Comparison of ENCODE assay signal across 2 cellular contexts in the genomic region with DNA sequence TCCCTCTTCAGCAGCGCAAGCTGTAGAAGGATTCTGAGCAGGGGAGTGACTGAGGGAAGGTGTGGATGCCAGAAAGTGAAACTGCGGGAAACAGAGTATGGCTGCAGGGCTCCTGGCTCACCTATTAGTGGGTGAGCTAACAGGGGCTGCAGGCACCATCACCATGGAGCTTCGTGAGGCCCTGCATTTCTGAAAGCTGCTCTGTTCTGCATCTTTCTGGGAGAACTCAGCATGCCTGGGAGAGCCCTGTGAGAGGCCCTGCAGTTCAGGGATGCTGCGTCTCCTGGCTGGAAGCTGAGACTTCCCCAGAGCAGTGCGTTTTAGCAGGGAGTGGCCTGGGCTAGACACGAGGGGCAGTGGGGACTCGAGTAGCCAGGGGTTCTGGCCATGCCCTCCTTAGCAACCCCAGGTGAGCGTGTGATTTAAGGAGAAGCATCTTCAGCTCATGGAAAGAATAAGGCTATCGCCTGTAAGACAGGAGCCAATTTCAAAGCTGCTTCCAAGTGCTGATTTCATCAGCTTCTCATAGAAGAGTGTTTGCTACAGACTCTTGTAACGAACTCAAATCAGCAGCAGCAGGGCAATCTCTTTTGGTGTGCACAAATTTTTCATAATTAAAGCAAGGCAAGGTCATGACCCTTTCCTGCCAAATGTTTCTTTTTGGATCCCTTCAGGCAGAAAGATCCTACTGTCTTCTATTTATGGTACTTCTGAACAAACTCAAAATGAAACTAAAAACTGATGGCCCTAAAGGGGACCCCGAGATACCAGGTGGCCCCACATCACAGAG.
TF ChIP-seq lines count a peak whose summit lies in the region.

No MANE protein-coding gene starts in this region.

TF ChIP-seq in K562, 482 proteins besides CTCF, POLR2A, EP300 and RAD21 (continued from another document):
- TF ChIP-seq, protein P1, sequence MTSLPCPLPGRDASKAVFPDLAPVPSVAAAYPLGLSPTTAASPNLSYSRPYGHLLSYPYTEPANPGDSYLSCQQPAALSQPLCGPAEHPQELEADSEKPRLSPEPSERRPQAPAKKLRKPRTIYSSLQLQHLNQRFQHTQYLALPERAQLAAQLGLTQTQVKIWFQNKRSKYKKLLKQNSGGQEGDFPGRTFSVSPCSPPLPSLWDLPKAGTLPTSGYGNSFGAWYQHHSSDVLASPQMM (CRISPR knock-in tag; IDR thresholded peaks at IDR 0.05): no peak
- TF ChIP-seq, protein P2, sequence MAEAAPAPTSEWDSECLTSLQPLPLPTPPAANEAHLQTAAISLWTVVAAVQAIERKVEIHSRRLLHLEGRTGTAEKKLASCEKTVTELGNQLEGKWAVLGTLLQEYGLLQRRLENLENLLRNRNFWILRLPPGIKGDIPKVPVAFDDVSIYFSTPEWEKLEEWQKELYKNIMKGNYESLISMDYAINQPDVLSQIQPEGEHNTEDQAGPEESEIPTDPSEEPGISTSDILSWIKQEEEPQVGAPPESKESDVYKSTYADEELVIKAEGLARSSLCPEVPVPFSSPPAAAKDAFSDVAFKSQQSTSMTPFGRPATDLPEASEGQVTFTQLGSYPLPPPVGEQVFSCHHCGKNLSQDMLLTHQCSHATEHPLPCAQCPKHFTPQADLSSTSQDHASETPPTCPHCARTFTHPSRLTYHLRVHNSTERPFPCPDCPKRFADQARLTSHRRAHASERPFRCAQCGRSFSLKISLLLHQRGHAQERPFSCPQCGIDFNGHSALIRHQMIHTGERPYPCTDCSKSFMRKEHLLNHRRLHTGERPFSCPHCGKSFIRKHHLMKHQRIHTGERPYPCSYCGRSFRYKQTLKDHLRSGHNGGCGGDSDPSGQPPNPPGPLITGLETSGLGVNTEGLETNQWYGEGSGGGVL (CRISPR knock-in tag; IDR thresholded peaks at IDR 0.05): no peak
- TF ChIP-seq ZBTB8A (IDR thresholded peaks at IDR 0.05; ENCODE audit: partially characterized antibody) (no peak), ZNF668 (CRISPR knock-in tag; IDR thresholded peaks at IDR 0.05) (no peak), MECOM (CRISPR knock-in tag; IDR thresholded peaks at IDR 0.05) (no peak), DNMT1 (IDR thresholded peaks at IDR 0.05) (no peak), IFI16 (CRISPR knock-in tag; IDR thresholded peaks at IDR 0.05) (no peak), TAF15 (IDR thresholded peaks at IDR 0.05; ENCODE audit: low read depth, low read length) (no peak), ZNF717 (CRISPR knock-in tag; IDR thresholded peaks at IDR 0.05) (no peak)
- TF ChIP-seq, protein P3, sequence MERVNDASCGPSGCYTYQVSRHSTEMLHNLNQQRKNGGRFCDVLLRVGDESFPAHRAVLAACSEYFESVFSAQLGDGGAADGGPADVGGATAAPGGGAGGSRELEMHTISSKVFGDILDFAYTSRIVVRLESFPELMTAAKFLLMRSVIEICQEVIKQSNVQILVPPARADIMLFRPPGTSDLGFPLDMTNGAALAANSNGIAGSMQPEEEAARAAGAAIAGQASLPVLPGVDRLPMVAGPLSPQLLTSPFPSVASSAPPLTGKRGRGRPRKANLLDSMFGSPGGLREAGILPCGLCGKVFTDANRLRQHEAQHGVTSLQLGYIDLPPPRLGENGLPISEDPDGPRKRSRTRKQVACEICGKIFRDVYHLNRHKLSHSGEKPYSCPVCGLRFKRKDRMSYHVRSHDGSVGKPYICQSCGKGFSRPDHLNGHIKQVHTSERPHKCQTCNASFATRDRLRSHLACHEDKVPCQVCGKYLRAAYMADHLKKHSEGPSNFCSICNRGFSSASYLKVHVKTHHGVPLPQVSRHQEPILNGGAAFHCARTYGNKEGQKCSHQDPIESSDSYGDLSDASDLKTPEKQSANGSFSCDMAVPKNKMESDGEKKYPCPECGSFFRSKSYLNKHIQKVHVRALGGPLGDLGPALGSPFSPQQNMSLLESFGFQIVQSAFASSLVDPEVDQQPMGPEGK (CRISPR knock-in tag; IDR thresholded peaks at IDR 0.05; ENCODE audit: borderline replicate concordance): no peak
- TF ChIP-seq, protein P4, sequence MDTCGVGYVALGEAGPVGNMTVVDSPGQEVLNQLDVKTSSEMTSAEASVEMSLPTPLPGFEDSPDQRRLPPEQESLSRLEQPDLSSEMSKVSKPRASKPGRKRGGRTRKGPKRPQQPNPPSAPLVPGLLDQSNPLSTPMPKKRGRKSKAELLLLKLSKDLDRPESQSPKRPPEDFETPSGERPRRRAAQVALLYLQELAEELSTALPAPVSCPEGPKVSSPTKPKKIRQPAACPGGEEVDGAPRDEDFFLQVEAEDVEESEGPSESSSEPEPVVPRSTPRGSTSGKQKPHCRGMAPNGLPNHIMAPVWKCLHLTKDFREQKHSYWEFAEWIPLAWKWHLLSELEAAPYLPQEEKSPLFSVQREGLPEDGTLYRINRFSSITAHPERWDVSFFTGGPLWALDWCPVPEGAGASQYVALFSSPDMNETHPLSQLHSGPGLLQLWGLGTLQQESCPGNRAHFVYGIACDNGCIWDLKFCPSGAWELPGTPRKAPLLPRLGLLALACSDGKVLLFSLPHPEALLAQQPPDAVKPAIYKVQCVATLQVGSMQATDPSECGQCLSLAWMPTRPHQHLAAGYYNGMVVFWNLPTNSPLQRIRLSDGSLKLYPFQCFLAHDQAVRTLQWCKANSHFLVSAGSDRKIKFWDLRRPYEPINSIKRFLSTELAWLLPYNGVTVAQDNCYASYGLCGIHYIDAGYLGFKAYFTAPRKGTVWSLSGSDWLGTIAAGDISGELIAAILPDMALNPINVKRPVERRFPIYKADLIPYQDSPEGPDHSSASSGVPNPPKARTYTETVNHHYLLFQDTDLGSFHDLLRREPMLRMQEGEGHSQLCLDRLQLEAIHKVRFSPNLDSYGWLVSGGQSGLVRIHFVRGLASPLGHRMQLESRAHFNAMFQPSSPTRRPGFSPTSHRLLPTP (IDR thresholded peaks at IDR 0.05; ENCODE audit: borderline replicate concordance, extremely low read depth, insufficient read length): no peak

TF ChIP-seq in WTC11, 78 proteins besides CTCF, POLR2A, EP300 and RAD21 (continued from another document):
- TF ChIP-seq, protein P5, sequence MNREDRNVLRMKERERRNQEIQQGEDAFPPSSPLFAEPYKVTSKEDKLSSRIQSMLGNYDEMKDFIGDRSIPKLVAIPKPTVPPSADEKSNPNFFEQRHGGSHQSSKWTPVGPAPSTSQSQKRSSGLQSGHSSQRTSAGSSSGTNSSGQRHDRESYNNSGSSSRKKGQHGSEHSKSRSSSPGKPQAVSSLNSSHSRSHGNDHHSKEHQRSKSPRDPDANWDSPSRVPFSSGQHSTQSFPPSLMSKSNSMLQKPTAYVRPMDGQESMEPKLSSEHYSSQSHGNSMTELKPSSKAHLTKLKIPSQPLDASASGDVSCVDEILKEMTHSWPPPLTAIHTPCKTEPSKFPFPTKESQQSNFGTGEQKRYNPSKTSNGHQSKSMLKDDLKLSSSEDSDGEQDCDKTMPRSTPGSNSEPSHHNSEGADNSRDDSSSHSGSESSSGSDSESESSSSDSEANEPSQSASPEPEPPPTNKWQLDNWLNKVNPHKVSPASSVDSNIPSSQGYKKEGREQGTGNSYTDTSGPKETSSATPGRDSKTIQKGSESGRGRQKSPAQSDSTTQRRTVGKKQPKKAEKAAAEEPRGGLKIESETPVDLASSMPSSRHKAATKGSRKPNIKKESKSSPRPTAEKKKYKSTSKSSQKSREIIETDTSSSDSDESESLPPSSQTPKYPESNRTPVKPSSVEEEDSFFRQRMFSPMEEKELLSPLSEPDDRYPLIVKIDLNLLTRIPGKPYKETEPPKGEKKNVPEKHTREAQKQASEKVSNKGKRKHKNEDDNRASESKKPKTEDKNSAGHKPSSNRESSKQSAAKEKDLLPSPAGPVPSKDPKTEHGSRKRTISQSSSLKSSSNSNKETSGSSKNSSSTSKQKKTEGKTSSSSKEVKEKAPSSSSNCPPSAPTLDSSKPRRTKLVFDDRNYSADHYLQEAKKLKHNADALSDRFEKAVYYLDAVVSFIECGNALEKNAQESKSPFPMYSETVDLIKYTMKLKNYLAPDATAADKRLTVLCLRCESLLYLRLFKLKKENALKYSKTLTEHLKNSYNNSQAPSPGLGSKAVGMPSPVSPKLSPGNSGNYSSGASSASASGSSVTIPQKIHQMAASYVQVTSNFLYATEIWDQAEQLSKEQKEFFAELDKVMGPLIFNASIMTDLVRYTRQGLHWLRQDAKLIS (CRISPR knock-in tag; IDR thresholded peaks at IDR 0.05; ENCODE audit: borderline replicate concordance): no peak
- TF ChIP-seq ESRRA (CRISPR knock-in tag; IDR thresholded peaks at IDR 0.05; ENCODE audit: borderline replicate concordance) (no peak), NFE2L1 (CRISPR knock-in tag; IDR thresholded peaks at IDR 0.05) (no peak), CREM (CRISPR knock-in tag; IDR thresholded peaks at IDR 0.05) (no peak), JUN (CRISPR knock-in tag; IDR thresholded peaks at IDR 0.05) (no peak), OVOL2 (CRISPR knock-in tag; IDR thresholded peaks at IDR 0.05; ENCODE audit: borderline replicate concordance) (no peak), GRHL2 (CRISPR knock-in tag; IDR thresholded peaks at IDR 0.05; ENCODE audit: insufficient replicate concordance, severe bottlenecking) (no peak), ETV6 (CRISPR knock-in tag; IDR thresholded peaks at IDR 0.05) (no peak)
- TF ChIP-seq, protein P6, sequence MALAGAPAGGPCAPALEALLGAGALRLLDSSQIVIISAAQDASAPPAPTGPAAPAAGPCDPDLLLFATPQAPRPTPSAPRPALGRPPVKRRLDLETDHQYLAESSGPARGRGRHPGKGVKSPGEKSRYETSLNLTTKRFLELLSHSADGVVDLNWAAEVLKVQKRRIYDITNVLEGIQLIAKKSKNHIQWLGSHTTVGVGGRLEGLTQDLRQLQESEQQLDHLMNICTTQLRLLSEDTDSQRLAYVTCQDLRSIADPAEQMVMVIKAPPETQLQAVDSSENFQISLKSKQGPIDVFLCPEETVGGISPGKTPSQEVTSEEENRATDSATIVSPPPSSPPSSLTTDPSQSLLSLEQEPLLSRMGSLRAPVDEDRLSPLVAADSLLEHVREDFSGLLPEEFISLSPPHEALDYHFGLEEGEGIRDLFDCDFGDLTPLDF (CRISPR knock-in tag; IDR thresholded peaks at IDR 0.05): no peak
- TF ChIP-seq, protein P7, sequence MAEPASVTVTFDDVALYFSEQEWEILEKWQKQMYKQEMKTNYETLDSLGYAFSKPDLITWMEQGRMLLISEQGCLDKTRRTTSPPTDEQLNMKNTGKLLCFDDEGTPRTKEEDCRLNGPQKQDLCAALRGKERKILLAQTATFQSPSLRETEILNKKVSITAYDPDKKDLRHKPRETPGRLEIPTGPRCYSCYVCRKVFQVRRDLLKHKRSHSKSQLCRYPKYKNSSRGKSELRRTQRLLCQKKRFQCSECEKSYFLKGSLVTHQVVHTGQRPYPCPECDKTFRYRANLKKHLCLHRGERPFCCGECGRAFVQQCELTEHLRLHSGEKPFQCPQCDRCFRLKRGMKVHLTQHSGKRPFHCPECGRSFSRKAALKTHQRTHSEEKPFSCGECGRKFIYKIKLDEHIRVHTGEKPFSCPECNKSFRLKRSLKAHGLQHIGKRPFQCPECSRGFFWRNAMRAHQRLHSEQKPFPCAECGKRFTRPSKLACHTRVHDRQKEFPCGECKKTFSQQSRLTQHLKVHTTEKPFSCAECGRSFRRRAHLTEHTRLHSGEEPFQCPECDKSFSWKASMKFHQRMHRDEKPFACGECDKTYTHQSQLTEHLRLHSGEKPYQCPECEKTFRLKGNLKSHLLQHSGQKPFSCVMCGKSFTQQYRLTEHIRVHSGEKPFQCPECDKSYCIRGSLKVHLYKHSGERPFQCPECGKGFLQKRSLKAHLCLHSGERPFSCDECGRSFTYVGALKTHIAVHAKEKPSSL (CRISPR knock-in tag; conservative IDR thresholded peaks at IDR 0.05): no peak
- TF ChIP-seq, protein P8, sequence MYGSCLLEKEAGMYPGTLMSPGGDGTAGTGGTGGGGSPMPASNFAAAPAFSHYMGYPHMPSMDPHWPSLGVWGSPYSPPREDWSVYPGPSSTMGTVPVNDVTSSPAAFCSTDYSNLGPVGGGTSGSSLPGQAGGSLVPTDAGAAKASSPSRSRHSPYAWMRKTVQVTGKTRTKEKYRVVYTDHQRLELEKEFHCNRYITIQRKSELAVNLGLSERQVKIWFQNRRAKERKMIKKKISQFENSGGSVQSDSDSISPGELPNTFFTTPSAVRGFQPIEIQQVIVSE (CRISPR knock-in tag; IDR thresholded peaks at IDR 0.05; ENCODE audit: borderline replicate concordance): no peak
- TF ChIP-seq, protein P9, sequence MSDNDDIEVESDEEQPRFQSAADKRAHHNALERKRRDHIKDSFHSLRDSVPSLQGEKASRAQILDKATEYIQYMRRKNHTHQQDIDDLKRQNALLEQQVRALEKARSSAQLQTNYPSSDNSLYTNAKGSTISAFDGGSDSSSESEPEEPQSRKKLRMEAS (CRISPR knock-in tag; IDR thresholded peaks at IDR 0.05): no peak
- TF ChIP-seq, protein P10, sequence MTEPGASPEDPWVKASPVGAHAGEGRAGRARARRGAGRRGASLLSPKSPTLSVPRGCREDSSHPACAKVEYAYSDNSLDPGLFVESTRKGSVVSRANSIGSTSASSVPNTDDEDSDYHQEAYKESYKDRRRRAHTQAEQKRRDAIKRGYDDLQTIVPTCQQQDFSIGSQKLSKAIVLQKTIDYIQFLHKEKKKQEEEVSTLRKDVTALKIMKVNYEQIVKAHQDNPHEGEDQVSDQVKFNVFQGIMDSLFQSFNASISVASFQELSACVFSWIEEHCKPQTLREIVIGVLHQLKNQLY (CRISPR knock-in tag; IDR thresholded peaks at IDR 0.05): no peak
- TF ChIP-seq, protein P11, sequence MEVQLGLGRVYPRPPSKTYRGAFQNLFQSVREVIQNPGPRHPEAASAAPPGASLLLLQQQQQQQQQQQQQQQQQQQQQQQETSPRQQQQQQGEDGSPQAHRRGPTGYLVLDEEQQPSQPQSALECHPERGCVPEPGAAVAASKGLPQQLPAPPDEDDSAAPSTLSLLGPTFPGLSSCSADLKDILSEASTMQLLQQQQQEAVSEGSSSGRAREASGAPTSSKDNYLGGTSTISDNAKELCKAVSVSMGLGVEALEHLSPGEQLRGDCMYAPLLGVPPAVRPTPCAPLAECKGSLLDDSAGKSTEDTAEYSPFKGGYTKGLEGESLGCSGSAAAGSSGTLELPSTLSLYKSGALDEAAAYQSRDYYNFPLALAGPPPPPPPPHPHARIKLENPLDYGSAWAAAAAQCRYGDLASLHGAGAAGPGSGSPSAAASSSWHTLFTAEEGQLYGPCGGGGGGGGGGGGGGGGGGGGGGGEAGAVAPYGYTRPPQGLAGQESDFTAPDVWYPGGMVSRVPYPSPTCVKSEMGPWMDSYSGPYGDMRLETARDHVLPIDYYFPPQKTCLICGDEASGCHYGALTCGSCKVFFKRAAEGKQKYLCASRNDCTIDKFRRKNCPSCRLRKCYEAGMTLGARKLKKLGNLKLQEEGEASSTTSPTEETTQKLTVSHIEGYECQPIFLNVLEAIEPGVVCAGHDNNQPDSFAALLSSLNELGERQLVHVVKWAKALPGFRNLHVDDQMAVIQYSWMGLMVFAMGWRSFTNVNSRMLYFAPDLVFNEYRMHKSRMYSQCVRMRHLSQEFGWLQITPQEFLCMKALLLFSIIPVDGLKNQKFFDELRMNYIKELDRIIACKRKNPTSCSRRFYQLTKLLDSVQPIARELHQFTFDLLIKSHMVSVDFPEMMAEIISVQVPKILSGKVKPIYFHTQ (CRISPR knock-in tag; IDR thresholded peaks at IDR 0.05): no peak
